1 cellular context compared by ENCODE assay signal in the genomic region with DNA sequence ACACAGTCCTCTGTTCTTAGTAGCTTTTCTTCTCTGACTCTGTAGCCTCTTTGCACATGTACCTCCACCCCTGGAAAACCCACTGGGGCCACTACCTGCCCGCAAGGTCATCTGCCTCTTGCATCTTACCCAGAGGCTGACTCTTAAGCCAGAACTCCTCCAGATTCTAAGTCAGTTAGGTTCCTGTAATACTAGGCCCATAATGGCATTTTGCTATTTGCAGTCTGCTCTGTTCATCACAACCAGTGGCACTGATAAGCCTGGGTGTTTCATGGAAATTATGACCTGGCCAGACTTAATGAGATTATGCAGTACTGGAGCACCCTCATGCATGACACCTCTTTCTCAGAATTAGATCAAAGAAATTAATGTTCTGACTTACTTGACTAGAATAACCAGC.
TF ChIP-seq lines count a peak whose summit lies in the region.

No MANE protein-coding gene starts in this region.

TF ChIP-seq in GM23338, 12 proteins besides CTCF, POLR2A, EP300 and RAD21 (continued from another document):
- no peak for TF ChIP-seq EZH2phosphoT487 (IDR thresholded peaks at IDR 0.05; ENCODE audit: unreplicated experiment)
